In genomic region chr1:85992756-85993155, GRCh38 we compare ENCODE assay signal across 9 cellular contexts.
DNase-seq lines count a peak whose midpoint lies in the region; ATAC-seq and TF ChIP-seq lines count a peak whose summit lies in the region.
"Had no signal": no experiment of that assay in that cellular context is flagged by ENCODE, and none has a peak within 500 bp of the region (broad histone marks: within the 10 kb centered on the region; RNA-seq: fewer than 3 reads in every experiment).

No MANE protein-coding gene starts in this region.

- H3K27ac Mint-ChIP-seq in T-cell, result no peak overlapping the region
- no peak overlapping the region for H3K27ac Mint-ChIP-seq in activated CD8-positive, alpha-beta T cell treated with anti-CD3 and anti-CD28 coated beads for 36 hours

- no peak for TF ChIP-seq POLR2A in adrenal gland (IDR thresholded peaks at IDR 0.05)

- H3K36me3 ChIP-seq in adrenal gland (replicated peaks in 1 of 2), result no peaks in the 10 kb centered on the region
- H3K36me3 ChIP-seq: SJSA1 had no signal

- H3K27me3 ChIP-seq in adrenal gland, result no peaks in the 10 kb centered on the region
- H3K27me3 ChIP-seq: SJSA1 had no signal

- peaks cover 0 to 4% of the 10 kb centered on the region in 2 donors for H3K27me3 Mint-ChIP-seq in T-cell
- peaks cover 2% of the 10 kb centered on the region for H3K27me3 Mint-ChIP-seq in activated CD8-positive, alpha-beta T cell treated with anti-CD3 and anti-CD28 coated beads for 36 hours

- H3K4me3 ChIP-seq in adrenal gland, result no peak overlapping the region
- H3K4me3 ChIP-seq: SJSA1 had no signal

- TF ChIP-seq CTCF in adrenal gland (IDR thresholded peaks at IDR 0.05), result no peak
- TF ChIP-seq CTCF in activated CD8-positive, alpha-beta T cell treated with anti-CD3 and anti-CD28 coated beads for 36 hours (IDR thresholded peaks at IDR 0.05), result no peak

- peak; percentile 77 for ATAC-seq in GM21447 (IDR thresholded peaks at IDR 0.05; ENCODE audit: unreplicated experiment)
- ATAC-seq in HG03558 (IDR thresholded peaks at IDR 0.05; ENCODE audit: extremely low read depth, unreplicated experiment), result peak; percentile 35
- no peak for ATAC-seq in T-cell (replicated peaks in 1 of 4)
- ATAC-seq in activated CD8-positive, alpha-beta T cell treated with anti-CD3 and anti-CD28 coated beads for 36 hours, result no peak

- H3K4me3 Mint-ChIP-seq in T-cell, result no peak overlapping the region
- no peak overlapping the region for H3K4me3 Mint-ChIP-seq in activated CD8-positive, alpha-beta T cell treated with anti-CD3 and anti-CD28 coated beads for 36 hours

- CTCF ChIA-PET in T-cell (lab: Charles Lee), result no interaction called here
- CTCF ChIA-PET in activated CD8-positive, alpha-beta T cell treated with anti-CD3 and anti-CD28 coated beads for 36 hours (lab: Charles Lee), result no interaction called here

- H3K9me3 Mint-ChIP-seq in T-cell, result no peaks in the 10 kb centered on the region
- H3K9me3 Mint-ChIP-seq in activated CD8-positive, alpha-beta T cell treated with anti-CD3 and anti-CD28 coated beads for 36 hours, result no peaks in the 10 kb centered on the region

- H3K36me3 Mint-ChIP-seq in T-cell, result no peaks in the 10 kb centered on the region
- H3K36me3 Mint-ChIP-seq in activated CD8-positive, alpha-beta T cell treated with anti-CD3 and anti-CD28 coated beads for 36 hours (ENCODE audit: low read depth), result no peaks in the 10 kb centered on the region

- WGBS in adrenal gland, 4 donors, result 8 to 18% (median 12%) methylated on average over 2 of the region's 2 CpGs

- intact Hi-C loops in adrenal gland (cut with DNase I), result no loop called here
- intact Hi-C loops in activated CD8-positive, alpha-beta T cell treated with anti-CD3 and anti-CD28 coated beads for 36 hours (cut with micrococcal nuclease), result no loop called here

- POLR2A ChIA-PET in T-cell (lab: Charles Lee), result no interaction called here
- POLR2A ChIA-PET in activated CD8-positive, alpha-beta T cell treated with anti-CD3 and anti-CD28 coated beads for 36 hours (lab: Charles Lee), result no interaction called here

- H3K27ac ChIP-seq in adrenal gland, result no peak overlapping the region
- H3K27ac ChIP-seq: SJSA1 had no signal

- no peaks in the 10 kb centered on the region for H3K9me3 ChIP-seq in adrenal gland (replicated peaks in 1 of 3)
- H3K9me3 ChIP-seq: SJSA1 had no signal

- DNase-seq in CMK (ENCODE audit: low read depth) (peak; percentile 1), dermis blood vessel endothelial cell (peak; percentile 4), T-cell (no peak), adrenal gland (no peak), NCI-H2171 treated with DMSO at 0.1 percent for 48 hours (lab: John Stamatoyannopoulos, UW) (no peak)
- DNase-seq in activated CD8-positive, alpha-beta T cell treated with anti-CD3 and anti-CD28 coated beads for 36 hours, result no peak

- no peaks in the 10 kb centered on the region for H3K4me1 Mint-ChIP-seq in T-cell
- no peaks in the 10 kb centered on the region for H3K4me1 Mint-ChIP-seq in activated CD8-positive, alpha-beta T cell treated with anti-CD3 and anti-CD28 coated beads for 36 hours (ENCODE audit: low read depth)

- H3K4me1 ChIP-seq in adrenal gland (replicated peaks in 1 of 2), result no peaks in the 10 kb centered on the region
- H3K4me1 ChIP-seq: SJSA1 had no signal

Comparison
In these comparisons a context has a peak if more than half of its experiments do, and no peak if none do; other contexts are left out.
1. DNase-seq: peak in CMK (single experiment) and dermis blood vessel endothelial cell (single experiment); none in T-cell (0 of 34), adrenal gland (0 of 7), NCI-H2171 treated with DMSO at 0.1 percent for 48 hours (single experiment) and activated CD8-positive, alpha-beta T cell treated with anti-CD3 and anti-CD28 coated beads for 36 hours (single experiment).
2. ATAC-seq: peak in GM21447 (single experiment) and HG03558 (single experiment); none in T-cell (0 of 4) and activated CD8-positive, alpha-beta T cell treated with anti-CD3 and anti-CD28 coated beads for 36 hours (single experiment).